In genomic region chr5:120631611-120632010, GRCh38 we compare ENCODE assay signal across 32 cellular contexts.
"Had no signal": no experiment of that assay in that cellular context is flagged by ENCODE, and none has a peak within 500 bp of the region (broad histone marks: within the 10 kb centered on the region; RNA-seq: fewer than 3 reads in every experiment).

No MANE protein-coding gene starts in this region.

- H3K4me1 ChIP-seq: ascending aorta, breast epithelium, colonic mucosa, esophagus muscularis mucosa, foreskin keratinocyte, heart left ventricle had no signal

- H3K27me3 ChIP-seq: ascending aorta, breast epithelium, cardiac muscle cell, colonic mucosa, esophagus muscularis mucosa, foreskin keratinocyte, gastrocnemius medialis, heart left ventricle had no signal

- H3K4me1 Mint-ChIP-seq: activated CD4-positive, alpha-beta memory T cell treated with anti-CD3 and anti-CD28 coated beads, Interleukin-2, amount 10 ng/mL, durations not matched to agents 7 days and 5 days; activated CD4-positive, alpha-beta T cell treated with anti-CD3 and anti-CD28 coated beads, Interleukin-2, amount 10 ng/mL, durations not matched to agents 7 days and 5 days; activated naive CD4-positive, alpha-beta T cell treated with anti-CD3 and anti-CD28 coated beads, Interleukin-2, amount 10 ng/mL, durations not matched to agents 7 days and 5 days; activated naive CD8-positive, alpha-beta T cell treated with anti-CD3 and anti-CD28 coated beads, Interleukin-2, amount 10 ng/mL, durations not matched to agents 7 days and 5 days; T-helper 17 cell had no signal

- H3K27ac Mint-ChIP-seq: activated CD4-positive, alpha-beta memory T cell treated with anti-CD3 and anti-CD28 coated beads, Interleukin-2, amount 10 ng/mL, durations not matched to agents 7 days and 5 days; activated CD4-positive, alpha-beta T cell treated with anti-CD3 and anti-CD28 coated beads, Interleukin-2, amount 10 ng/mL, durations not matched to agents 7 days and 5 days; activated naive CD4-positive, alpha-beta T cell treated with anti-CD3 and anti-CD28 coated beads, Interleukin-2, amount 10 ng/mL, durations not matched to agents 7 days and 5 days; activated naive CD4-positive, alpha-beta T cell treated with anti-CD3 and anti-CD28 coated beads, Interleukin-2, amount 50 U/mL, for 72 hours; activated naive CD8-positive, alpha-beta T cell treated with anti-CD3 and anti-CD28 coated beads, Interleukin-2, amount 10 ng/mL, durations not matched to agents 7 days and 5 days; activated T-cell treated with anti-CD3 and anti-CD28 coated beads, Interleukin-2, amount 50 U/mL, for 24 hours; activated T-cell treated with anti-CD3 and anti-CD28 coated beads, Interleukin-2, amount 50 U/mL, for 72 hours; brain; T-helper 17 cell; T-helper 2 cell treated with Interferon-gamma antibody and Interleukin-4, amounts not matched to agents 5 μg/mL and 100 μg/mL, for 36 hours had no signal

- H3K4me3 ChIP-seq: ascending aorta, breast epithelium, cardiac muscle cell, colonic mucosa, esophagus muscularis mucosa, gastrocnemius medialis, heart left ventricle had no signal

- H3K27ac ChIP-seq: ascending aorta, breast epithelium, cardiac muscle cell, colonic mucosa, esophagus muscularis mucosa, foreskin keratinocyte, gastrocnemius medialis, heart left ventricle had no signal

- H3K9me3 Mint-ChIP-seq: activated CD4-positive, alpha-beta T cell treated with anti-CD3 and anti-CD28 coated beads, Interleukin-2, amount 10 ng/mL, durations not matched to agents 7 days and 5 days; T-helper 2 cell treated with Interferon-gamma antibody and Interleukin-4, amounts not matched to agents 5 μg/mL and 100 μg/mL, for 36 hours had no signal

- H3K9me3 ChIP-seq: ascending aorta, breast epithelium, colonic mucosa, esophagus muscularis mucosa, gastrocnemius medialis, heart left ventricle had no signal

- DNase-seq: activated CD4-positive, alpha-beta memory T cell treated with anti-CD3 and anti-CD28 coated beads, Interleukin-2, amount 10 ng/mL, durations not matched to agents 7 days and 5 days; activated CD4-positive, alpha-beta T cell treated with anti-CD3 and anti-CD28 coated beads for 1 hour; activated CD4-positive, alpha-beta T cell treated with anti-CD3 and anti-CD28 coated beads for 4 hours; activated CD4-positive, alpha-beta T cell treated with anti-CD3 and anti-CD28 coated beads, Interleukin-2, amount 10 ng/mL, durations not matched to agents 7 days and 5 days; activated CD4-positive, alpha-beta T cell treated with anti-CD3 and anti-CD28 coated beads, Interleukin-2, amount 50 U/mL, for 4 hours; activated CD8-positive, alpha-beta memory T cell treated with anti-CD3 and anti-CD28 coated beads, Interleukin-2, amount 50 U/mL, for 48 hours; activated gamma-delta T cell; activated naive CD4-positive, alpha-beta T cell; activated naive CD4-positive, alpha-beta T cell treated with anti-CD3 and anti-CD28 coated beads, Interleukin-2, amount 10 ng/mL, durations not matched to agents 7 days and 5 days; activated naive CD8-positive, alpha-beta T cell treated with anti-CD3 and anti-CD28 coated beads, Interleukin-2, amount 10 ng/mL, durations not matched to agents 7 days and 5 days; activated T-cell treated with anti-CD3 and anti-CD28 coated beads for 4 hours; activated T-cell treated with anti-CD3 and anti-CD28 coated beads, Interleukin-2, amount 50 U/mL, for 24 hours; activated T-cell treated with anti-CD3 and anti-CD28 coated beads, Interleukin-2, amount 50 U/mL, for 72 hours; central memory CD4-positive, alpha-beta T cell; cerebellar nuclear complex; colonic mucosa; effector CD8-positive, alpha-beta T cell; erythroblast; foreskin keratinocyte; gastrocnemius medialis; glutamatergic neuron; heart left ventricle; T-helper 1 cell; T-helper 17 cell; T1000 had no signal

- H3K4me3 Mint-ChIP-seq: activated CD4-positive, alpha-beta memory T cell treated with anti-CD3 and anti-CD28 coated beads, Interleukin-2, amount 10 ng/mL, durations not matched to agents 7 days and 5 days; activated CD4-positive, alpha-beta T cell treated with anti-CD3 and anti-CD28 coated beads, Interleukin-2, amount 10 ng/mL, durations not matched to agents 7 days and 5 days; activated naive CD4-positive, alpha-beta T cell treated with anti-CD3 and anti-CD28 coated beads, Interleukin-2, amount 10 ng/mL, durations not matched to agents 7 days and 5 days; activated naive CD8-positive, alpha-beta T cell treated with anti-CD3 and anti-CD28 coated beads, Interleukin-2, amount 10 ng/mL, durations not matched to agents 7 days and 5 days; activated T-cell treated with anti-CD3 and anti-CD28 coated beads, Interleukin-2, amount 50 U/mL, for 24 hours; activated T-cell treated with anti-CD3 and anti-CD28 coated beads, Interleukin-2, amount 50 U/mL, for 72 hours; brain; T-helper 17 cell; T-helper 2 cell treated with Interferon-gamma antibody and Interleukin-4, amounts not matched to agents 5 μg/mL and 100 μg/mL, for 36 hours had no signal

- H3K36me3 Mint-ChIP-seq: activated naive CD4-positive, alpha-beta T cell treated with anti-CD3 and anti-CD28 coated beads, Interleukin-2, amount 10 ng/mL, durations not matched to agents 7 days and 5 days; activated naive CD4-positive, alpha-beta T cell treated with anti-CD3 and anti-CD28 coated beads, Interleukin-2, amount 50 U/mL, for 72 hours; activated naive CD8-positive, alpha-beta T cell treated with anti-CD3 and anti-CD28 coated beads, Interleukin-2, amount 10 ng/mL, durations not matched to agents 7 days and 5 days; brain had no signal

- ATAC-seq: activated naive CD4-positive, alpha-beta T cell treated with anti-CD3 and anti-CD28 coated beads, Interleukin-2, amount 50 U/mL, for 72 hours; activated T-cell treated with anti-CD3 and anti-CD28 coated beads, Interleukin-2, amount 50 U/mL, for 72 hours; foreskin keratinocyte; gastrocnemius medialis; heart left ventricle; T-helper 17 cell had no signal

- H3K36me3 ChIP-seq: ascending aorta, breast epithelium, cardiac muscle cell, colonic mucosa, esophagus muscularis mucosa, gastrocnemius medialis, heart left ventricle had no signal

- H3K27me3 Mint-ChIP-seq: activated CD4-positive, alpha-beta memory T cell treated with anti-CD3 and anti-CD28 coated beads, Interleukin-2, amount 10 ng/mL, durations not matched to agents 7 days and 5 days; activated CD4-positive, alpha-beta T cell treated with anti-CD3 and anti-CD28 coated beads, Interleukin-2, amount 10 ng/mL, durations not matched to agents 7 days and 5 days; activated naive CD4-positive, alpha-beta T cell treated with anti-CD3 and anti-CD28 coated beads, Interleukin-2, amount 10 ng/mL, durations not matched to agents 7 days and 5 days; activated naive CD8-positive, alpha-beta T cell treated with anti-CD3 and anti-CD28 coated beads, Interleukin-2, amount 10 ng/mL, durations not matched to agents 7 days and 5 days; activated T-cell treated with anti-CD3 and anti-CD28 coated beads, Interleukin-2, amount 50 U/mL, for 24 hours; brain; T-helper 17 cell had no signal
